27 cellular contexts compared by ENCODE assay signal in the genomic region with DNA sequence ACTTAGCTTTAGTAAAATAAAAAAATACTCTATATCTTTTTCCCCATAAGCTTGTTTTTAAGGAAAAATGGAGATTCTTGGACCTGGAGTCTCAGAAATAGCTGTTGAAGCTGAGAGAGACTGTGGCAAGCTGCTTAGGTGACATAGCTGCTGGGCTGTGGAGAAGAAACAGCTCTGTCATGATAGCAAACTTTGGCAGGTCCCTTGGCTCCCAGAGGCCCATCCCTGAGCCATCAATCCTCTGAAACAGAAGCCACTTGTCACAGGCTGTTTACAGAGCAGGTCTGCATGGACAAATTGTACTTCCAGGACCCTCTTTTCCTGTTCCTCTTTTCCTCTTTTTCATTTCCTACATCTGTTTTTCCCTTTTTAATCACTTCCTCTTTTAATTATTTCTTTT.
"Had no signal": no experiment of that assay in that cellular context is flagged by ENCODE, and none has a peak within 500 bp of the region (broad histone marks: within the 10 kb centered on the region; RNA-seq: fewer than 3 reads in every experiment).

No MANE protein-coding gene starts in this region.

- H3K4me1 Mint-ChIP-seq: immature natural killer cell; naive B cell; nephron; stimulated activated naive B cell treated with anti-CD40 and anti-IgM and Interleukin-4, amounts not matched to agents 10 μg/mL and 1 μg/mL and 100 μg/mL, for 72 hours had no signal

- H3K27me3 ChIP-seq: esophagus squamous epithelium, gastroesophageal sphincter, neutrophil, right atrium auricular region, sigmoid colon, stomach, upper lobe of left lung, vagina had no signal

- H3K4me3 Mint-ChIP-seq: dendritic cell treated with granulocyte-macrophage colony-stimulating factor and Interleukin-4, amounts not matched to agents 40 ng/mL and 50 ng/mL, for 4 days; effector memory CD8-positive, alpha-beta T cell; immature natural killer cell; naive B cell; nephron; stimulated activated naive B cell treated with anti-CD40 and anti-IgM and Interleukin-4, amounts not matched to agents 10 μg/mL and 1 μg/mL and 100 μg/mL, for 72 hours had no signal

- H3K4me1 ChIP-seq: gastroesophageal sphincter, right atrium auricular region, sigmoid colon, stomach, upper lobe of left lung, vagina had no signal

- H3K27ac ChIP-seq: epithelial cell of prostate, esophagus squamous epithelium, gastroesophageal sphincter, neutrophil, right atrium auricular region, sigmoid colon, skin epidermis, stomach, upper lobe of left lung, vagina had no signal

- H3K9me3 ChIP-seq: esophagus squamous epithelium, gastroesophageal sphincter, neutrophil, right atrium auricular region, sigmoid colon, upper lobe of left lung, vagina had no signal

- H3K36me3 Mint-ChIP-seq: immature natural killer cell; naive B cell; stimulated activated naive B cell treated with anti-CD40 and anti-IgM and Interleukin-4, amounts not matched to agents 10 μg/mL and 1 μg/mL and 100 μg/mL, for 72 hours had no signal

- H3K27ac Mint-ChIP-seq: dendritic cell treated with granulocyte-macrophage colony-stimulating factor and Interleukin-4, amounts not matched to agents 40 ng/mL and 50 ng/mL, for 4 days; effector memory CD8-positive, alpha-beta T cell; immature natural killer cell; naive B cell; nephron; stimulated activated naive B cell treated with anti-CD40 and anti-IgM and Interleukin-4, amounts not matched to agents 10 μg/mL and 1 μg/mL and 100 μg/mL, for 72 hours had no signal

- H3K27me3 Mint-ChIP-seq: dendritic cell treated with granulocyte-macrophage colony-stimulating factor and Interleukin-4, amounts not matched to agents 40 ng/mL and 50 ng/mL, for 4 days; effector memory CD8-positive, alpha-beta T cell; naive B cell; stimulated activated naive B cell treated with anti-CD40 and anti-IgM and Interleukin-4, amounts not matched to agents 10 μg/mL and 1 μg/mL and 100 μg/mL, for 72 hours had no signal

- H3K36me3 ChIP-seq: esophagus squamous epithelium, gastroesophageal sphincter, neutrophil, right atrium auricular region, sigmoid colon, stomach, upper lobe of left lung, vagina had no signal

- DNase-seq: effector memory CD8-positive, alpha-beta T cell; esophagus squamous epithelium; foreskin fibroblast; glutamatergic neuron; immature natural killer cell; kidney; left cardiac atrium; left ventricle myocardium superior; mesenchymal stem cell; naive B cell; posterior cingulate gyrus; sigmoid colon; stimulated activated CD4-positive, alpha-beta T cell treated with anti-CD3 and anti-CD28 coated beads, Interleukin-2, amount 100 ng/mL, for 24 hours; stimulated activated CD4-positive, alpha-beta T cell treated with anti-CD3 and anti-CD28 coated beads, Interleukin-4, amount 100 ng/mL, for 4 hours; stimulated activated naive B cell treated with anti-CD40 and anti-IgM and Interleukin-4, amounts not matched to agents 10 μg/mL and 1 μg/mL and 100 μg/mL, for 72 hours; stomach; substantia nigra; upper lobe of left lung had no signal

- H3K4me3 ChIP-seq: esophagus squamous epithelium, gastroesophageal sphincter, lung, right atrium auricular region, sigmoid colon, skin epidermis, stomach, upper lobe of left lung, vagina had no signal
